In genomic region chr2:156518160-156518559, GRCh38 we compare ENCODE assay signal across 21 cellular contexts.
"Had no signal": no experiment of that assay in that cellular context is flagged by ENCODE, and none has a peak within 500 bp of the region (broad histone marks: within the 10 kb centered on the region; RNA-seq: fewer than 3 reads in every experiment).

No MANE protein-coding gene starts in this region.

- H3K27ac Mint-ChIP-seq: activated CD8-positive, alpha-beta T cell treated with anti-CD3 and anti-CD28 coated beads for 36 hours; activated naive CD4-positive, alpha-beta T cell treated with anti-CD3 and anti-CD28 coated beads, Interleukin-2, amount 10 ng/mL, durations not matched to agents 7 days and 5 days; activated naive CD8-positive, alpha-beta T cell treated with anti-CD3 and anti-CD28 coated beads for 36 hours; activated T-cell treated with anti-CD3 and anti-CD28 coated beads, Interleukin-2, amount 50 U/mL, for 72 hours; activated T-helper 2 cell treated with anti-CD3 and anti-CD28 coated beads, Interferon-gamma antibody, Interleukin-2, Interleukin-4, amounts not matched to agents 10 μg/mL and 5 μg/mL and 100 μg/mL, durations not matched to agents 14 hours and 24 hours and 36 hours; T-cell had no signal

- H3K4me3 Mint-ChIP-seq: activated CD8-positive, alpha-beta T cell treated with anti-CD3 and anti-CD28 coated beads for 36 hours; activated naive CD4-positive, alpha-beta T cell treated with anti-CD3 and anti-CD28 coated beads, Interleukin-2, amount 10 ng/mL, durations not matched to agents 7 days and 5 days; activated naive CD8-positive, alpha-beta T cell treated with anti-CD3 and anti-CD28 coated beads for 36 hours; activated T-cell treated with anti-CD3 and anti-CD28 coated beads, Interleukin-2, amount 50 U/mL, for 72 hours; T-cell had no signal

- DNase-seq: activated CD4-positive, alpha-beta T cell treated with anti-CD3 and anti-CD28 coated beads for 4 hours; activated CD8-positive, alpha-beta memory T cell treated with anti-CD3 and anti-CD28 coated beads, Interleukin-2, amount 50 U/mL, for 4 hours; activated CD8-positive, alpha-beta T cell treated with anti-CD3 and anti-CD28 coated beads for 36 hours; activated gamma-delta T cell treated with Interleukin-2 at 50 U/mL for 16 hours; activated naive CD4-positive, alpha-beta T cell treated with anti-CD3 and anti-CD28 coated beads, Interleukin-2, amount 10 ng/mL, durations not matched to agents 7 days and 5 days; activated naive CD8-positive, alpha-beta T cell treated with anti-CD3 and anti-CD28 coated beads for 36 hours; activated T-cell treated with anti-CD3 and anti-CD28 coated beads, Interleukin-2, amount 50 U/mL, for 72 hours; brain microvascular endothelial cell; NCI-H1092; NCI-H1694; NCI-H2029 treated with DMSO at 0.1 percent for 48 hours; NCI-H446; NCI-H524; NCI-H748 treated with DMSO at 0.1 percent for 48 hours; T-cell; T-helper 2 cell; WERI-Rb-1 had no signal

- H3K27me3 ChIP-seq: brain microvascular endothelial cell, cardiac muscle cell had no signal

- H3K27ac ChIP-seq: brain microvascular endothelial cell, KMS-11, SK-N-MC, WERI-Rb-1 had no signal

- H3K36me3 ChIP-seq: cardiac muscle cell had no signal

- H3K9me3 Mint-ChIP-seq: activated CD8-positive, alpha-beta T cell treated with anti-CD3 and anti-CD28 coated beads for 36 hours; activated naive CD8-positive, alpha-beta T cell treated with anti-CD3 and anti-CD28 coated beads for 36 hours; activated T-cell treated with anti-CD3 and anti-CD28 coated beads, Interleukin-2, amount 50 U/mL, for 72 hours; activated T-helper 2 cell treated with anti-CD3 and anti-CD28 coated beads, Interferon-gamma antibody, Interleukin-2, Interleukin-4, amounts not matched to agents 10 μg/mL and 5 μg/mL and 100 μg/mL, durations not matched to agents 14 hours and 24 hours and 36 hours; T-cell had no signal

- H3K27me3 Mint-ChIP-seq: activated CD8-positive, alpha-beta T cell treated with anti-CD3 and anti-CD28 coated beads for 36 hours; activated naive CD4-positive, alpha-beta T cell treated with anti-CD3 and anti-CD28 coated beads, Interleukin-2, amount 10 ng/mL, durations not matched to agents 7 days and 5 days; activated naive CD8-positive, alpha-beta T cell treated with anti-CD3 and anti-CD28 coated beads for 36 hours; T-cell had no signal

- H3K4me3 ChIP-seq: cardiac muscle cell, SK-N-MC had no signal

- H3K4me1 Mint-ChIP-seq: activated naive CD4-positive, alpha-beta T cell treated with anti-CD3 and anti-CD28 coated beads, Interleukin-2, amount 10 ng/mL, durations not matched to agents 7 days and 5 days; T-cell had no signal
